In genomic region chr18:36514778-36515177, GRCh38 we compare ENCODE assay signal across 22 cellular contexts.
DNase-seq lines count a peak whose midpoint lies in the region; ATAC-seq, FAIRE-seq and TF ChIP-seq lines count a peak whose summit lies in the region.
"Had no signal": no experiment of that assay in that cellular context is flagged by ENCODE, and none has a peak within 500 bp of the region (broad histone marks: within the 10 kb centered on the region; RNA-seq: fewer than 3 reads in every experiment).

No MANE protein-coding gene starts in this region.

- 73% methylated on average over 6 of the region's 6 CpGs; no CpG with 5 or more reads in 1 of the 2 experiments for WGBS in H1 (ENCODE audit: extremely low coverage in 1 of 2, insufficient coverage in 1 of 2, insufficient read length in 1 of 2, insufficient replicate concordance in 2 of 2, low coverage in 1 of 2, low lambda C conversion rate in 2 of 2, missing lambda C conversion rate in 1 of 2), 2 experiments
- WGBS in thyroid gland, 2 donors = 81 to 90% methylated on average over 6 of the region's 6 CpGs
- WGBS in gastroesophageal sphincter (ENCODE audit: low coverage in 1 of 2), 2 donors = 71 to 100% methylated on average over 1 to 4 of the region's 6 CpGs
- WGBS in lower leg skin, 2 donors = 75 to 83% methylated on average over 6 of the region's 6 CpGs

- peak in 1 of 2 experiments; percentile 13; a peak in 1 of 4 replicates for TF ChIP-seq RAD21 in H1 (IDR thresholded peaks at IDR 0.05 in 1 of 2, conservative IDR thresholded peaks at IDR 0.05 in 1 of 2; ENCODE audit: low read depth in 2 of 2, low read length in 2 of 2)

- H3K4me3 ChIP-seq in H1 (ENCODE audit: extremely low read depth in 1 of 4, insufficient read depth in 2 of 4, low read depth in 3 of 4, low read length in 4 of 4) = no peak overlapping the region
- H3K4me3 ChIP-seq in neural progenitor cell = no peak overlapping the region
- H3K4me3 ChIP-seq in thyroid gland (replicated peaks in 1 of 3) = no peak overlapping the region
- no peak overlapping the region for H3K4me3 ChIP-seq in gastroesophageal sphincter
- no peak overlapping the region for H3K4me3 ChIP-seq in lower leg skin (ENCODE audit: low read depth, poor library complexity, severe bottlenecking)
- H3K4me3 ChIP-seq: Peyer's patch, SK-N-MC had no signal

- H3K79me1 ChIP-seq in H1 (ENCODE audit: low read depth, low read length) = 0 out of 2 replicates have a peak, but pooled peaks cover 3% of the 10 kb centered on the region

- no peaks in the 10 kb centered on the region for H3K79me2 ChIP-seq in H1 (ENCODE audit: control insufficient read depth in 1 of 2, insufficient read depth in 2 of 2, low read length in 2 of 2)
- H3K79me2 ChIP-seq in neural progenitor cell (ENCODE audit: low read depth) = peaks cover 39% of the 10 kb centered on the region

- peaks cover 5% of the 10 kb centered on the region for H3K27me3 Mint-ChIP-seq in neural progenitor cell (ENCODE audit: insufficient read depth, low read depth)

- no peak overlapping the region for H3K4ac ChIP-seq in H1 (replicated peaks; ENCODE audit: insufficient read length, low read depth, low read length)

- no peak overlapping the region for H2BK20ac ChIP-seq in H1 (ENCODE audit: low read length)

- ATAC-seq in gastroesophageal sphincter = no peak

- no peaks in the 10 kb centered on the region for H3K9me3 ChIP-seq in H1 (ENCODE audit: insufficient read depth in 2 of 2, low read depth in 1 of 2, low read length in 1 of 2)
- no peaks in the 10 kb centered on the region for H3K9me3 ChIP-seq in neural progenitor cell (ENCODE audit: low read depth)
- H3K9me3 ChIP-seq in thyroid gland = no peaks in the 10 kb centered on the region
- no peaks in the 10 kb centered on the region for H3K9me3 ChIP-seq in gastroesophageal sphincter
- H3K9me3 ChIP-seq: Peyer's patch had no signal

- TF ChIP-seq CTCF in H1 (IDR thresholded peaks at IDR 0.05; ENCODE audit: control extremely low read depth in 1 of 3, insufficient read depth in 1 of 3, low read depth in 1 of 3, low read length in 3 of 3) (peak in 2 of 3 experiments; percentile 11 to 16; a peak in 2 of 4 replicates), neural progenitor cell (IDR thresholded peaks at IDR 0.05) (no peak), thyroid gland (IDR thresholded peaks at IDR 0.05) (no peak), gastroesophageal sphincter (IDR thresholded peaks at IDR 0.05) (no peak), lower leg skin (IDR thresholded peaks at IDR 0.05) (no peak)

- H3K9me3 Mint-ChIP-seq in neural progenitor cell = no peaks in the 10 kb centered on the region
- H3K9me3 Mint-ChIP-seq: CD4-positive, alpha-beta T cell had no signal

- H4K5ac ChIP-seq in H1 (ENCODE audit: insufficient read length, low read depth, low read length) = no peak overlapping the region

- no peak for FAIRE-seq in H1 (lab: Jason Lieb, UNC)

- no peak overlapping the region for H2AK5ac ChIP-seq in H1 (ENCODE audit: low read depth, low read length)

- TF ChIP-seq POLR2A in H1 (IDR thresholded peaks at IDR 0.05; ENCODE audit: control extremely low read depth in 1 of 2, low read depth in 2 of 2, low read length in 2 of 2) (no peak), thyroid gland (IDR thresholded peaks at IDR 0.05) (no peak), gastroesophageal sphincter (IDR thresholded peaks at IDR 0.05) (no peak), lower leg skin (IDR thresholded peaks at IDR 0.05) (no peak)

- peaks cover 22% of the 10 kb centered on the region for H3K36me3 Mint-ChIP-seq in neural progenitor cell

- DNase-seq in ELF-1 (ENCODE audit: low read depth, low spot score) = peak; percentile 63
- DNase-seq in LHCN-M2 (ENCODE audit: low read depth) = peak; percentile 17
- DNase-seq in H1 (ENCODE audit: low read depth in 1 of 2, low spot score in 2 of 2) = peak in 1 of 2 experiments; percentile 54
- peak; percentile 66 for DNase-seq in neural progenitor cell (ENCODE audit: low spot score)
- DNase-seq in thyroid gland = no peak
- DNase-seq in cerebellar cortex (ENCODE audit: low spot score) = no peak
- DNase-seq in lower leg skin (ENCODE audit: low spot score in 2 of 2) = no peak
- DNase-seq: Calu3; CD4-positive, alpha-beta T cell; DMS53; HCEC 1CT; Karpas-422; MM.1S; NCI-H1105; NCI-H1694 treated with DMSO at 0.1 percent for 48 hours; NCI-H226; NCI-H524 treated with DMSO at 0.1 percent for 48 hours; Peyer's patch; Right ventricle myocardium superior had no signal

- H3K4me1 ChIP-seq in H1 (replicated peaks in 1 of 4; ENCODE audit: control insufficient read depth in 3 of 4, insufficient read depth in 4 of 4, low read length in 3 of 4) = peaks cover 0 to 4% (median 2%) of the 10 kb centered on the region in 4 experiments; a peak in 4 of 7 replicates
- H3K4me1 ChIP-seq in neural progenitor cell = peaks cover 38% of the 10 kb centered on the region
- H3K4me1 ChIP-seq in thyroid gland = peaks cover 0 to 18% of the 10 kb centered on the region in 2 donors
- H3K4me1 ChIP-seq in gastroesophageal sphincter = no peaks in the 10 kb centered on the region
- H3K4me1 ChIP-seq: Peyer's patch had no signal

- H2BK15ac ChIP-seq in H1 (ENCODE audit: low read length) = peak overlapping the region; percentile 19; the same call in 1 of the 2 replicates

- TF ChIP-seq EP300 in H1 (IDR thresholded peaks at IDR 0.05; ENCODE audit: borderline replicate concordance in 1 of 2, low read depth in 2 of 2, low read length in 2 of 2) = no peak
- no peak for TF ChIP-seq EP300 in gastroesophageal sphincter (IDR thresholded peaks at IDR 0.05)

- intact Hi-C loops in thyroid gland (cut with DNase I) (no loop called here), lower leg skin (cut with DNase I; ENCODE audit: low total_unique reads) (no loop called here)

- H2BK12ac ChIP-seq in H1 (ENCODE audit: low read depth, low read length) = no peak overlapping the region

- CTCF ChIA-PET in H1 (lab: Charles Lee; ENCODE audit: partially characterized antibody) = interaction anchor here (0.6 to 2.3 kb wide), 7 partner anchors 9 to 142 kb away, joined by 3 to 8 read pairs (median 3); no protein-coding TSS in a partner anchor

- H3K18ac ChIP-seq in H1 (ENCODE audit: extremely low read depth, low read length) = no peak overlapping the region

- no peak overlapping the region for H2BK120ac ChIP-seq in H1 (replicated peaks; ENCODE audit: low read depth, low read length)

- H3K14ac ChIP-seq in H1 (ENCODE audit: insufficient read length) = no peak overlapping the region

- no peak overlapping the region for H3K23ac ChIP-seq in H1 (ENCODE audit: insufficient read length)

- H3K27ac ChIP-seq in H1 (ENCODE audit: low read depth, low read length) = no peak overlapping the region
- H3K27ac ChIP-seq in neural progenitor cell = peak overlapping the region; percentile 75
- H3K27ac ChIP-seq in thyroid gland = no peak overlapping the region
- H3K27ac ChIP-seq in gastroesophageal sphincter = no peak overlapping the region
- H3K27ac ChIP-seq: Peyer's patch, SK-N-MC had no signal

- H3K27ac Mint-ChIP-seq in neural progenitor cell = peak overlapping the region; percentile 73
- H3K27ac Mint-ChIP-seq: B cell; CD4-positive, alpha-beta T cell had no signal

- no peaks in the 10 kb centered on the region for H3K23me2 ChIP-seq in H1 (ENCODE audit: low read depth, low read length)

- H2AFZ ChIP-seq in H1 (ENCODE audit: low read length) = no peak overlapping the region
- no peak overlapping the region for H2AFZ ChIP-seq in neural progenitor cell (replicated peaks)

- H3K9ac ChIP-seq in H1 (replicated peaks in 1 of 4; ENCODE audit: extremely low read depth in 1 of 4, low read depth in 3 of 4, low read length in 3 of 4) (no peak overlapping the region), neural progenitor cell (no peak overlapping the region)

- POLR2A ChIA-PET in H1 (lab: Charles Lee; ENCODE audit: partially characterized antibody) = no interaction called here

- H3K4me1 Mint-ChIP-seq in neural progenitor cell = peaks cover 20% of the 10 kb centered on the region
- H3K4me1 Mint-ChIP-seq: B cell had no signal

- H3K56ac ChIP-seq in H1 (replicated peaks; ENCODE audit: insufficient read length, low read depth, low read length) = no peak overlapping the region

- H3K4me2 ChIP-seq in H1 (ENCODE audit: insufficient read depth in 1 of 2, low read depth in 2 of 2, low read length in 2 of 2) (no peak overlapping the region), neural progenitor cell (peak overlapping the region; percentile 51)

- no peaks in the 10 kb centered on the region for H4K20me1 ChIP-seq in H1 (replicated peaks in 1 of 2; ENCODE audit: control insufficient read depth in 1 of 2, insufficient read depth in 2 of 2, low read length in 2 of 2)
- peaks cover 4% of the 10 kb centered on the region for H4K20me1 ChIP-seq in neural progenitor cell (ENCODE audit: low read depth)

- peaks cover 29% of the 10 kb centered on the region for H3F3A ChIP-seq in neural progenitor cell (ENCODE audit: low read depth)

- H3K27me3 ChIP-seq in H1 (replicated peaks in 1 of 4; ENCODE audit: control insufficient read depth in 3 of 4, extremely low read depth in 1 of 4, insufficient read depth in 3 of 4, low read length in 3 of 4) = no peaks in the 10 kb centered on the region
- H3K27me3 ChIP-seq in neural progenitor cell = no peaks in the 10 kb centered on the region
- H3K27me3 ChIP-seq in thyroid gland = no peaks in the 10 kb centered on the region
- H3K27me3 ChIP-seq in gastroesophageal sphincter = no peaks in the 10 kb centered on the region
- H3K27me3 ChIP-seq: Peyer's patch had no signal

- H3K4me3 Mint-ChIP-seq in neural progenitor cell = no peak overlapping the region
- H3K4me3 Mint-ChIP-seq: B cell; CD4-positive, alpha-beta T cell had no signal

- H3K36me3 ChIP-seq in H1 (ENCODE audit: control insufficient read depth in 2 of 4, insufficient read depth in 4 of 4, low read length in 3 of 4) (no peaks in the 10 kb centered on the region), neural progenitor cell (no peaks in the 10 kb centered on the region), thyroid gland (no peaks in the 10 kb centered on the region), gastroesophageal sphincter (no peaks in the 10 kb centered on the region)
- H3K36me3 ChIP-seq: Peyer's patch had no signal

- H2BK5ac ChIP-seq in H1 (ENCODE audit: low read depth, low read length) = no peak overlapping the region

- H4K8ac ChIP-seq in H1 (ENCODE audit: extremely low read depth, insufficient read depth, low read length) = 0 out of 2 replicates have a peak overlapping the region, but pooled peaks have one; percentile 18

- H4K91ac ChIP-seq in H1 (replicated peaks; ENCODE audit: insufficient read length, low read length) = no peak overlapping the region

TF ChIP-seq in H1, 55 proteins besides CTCF, POLR2A, EP300 and RAD21 (continues in another document):
- TF ChIP-seq MAFK (IDR thresholded peaks at IDR 0.05; ENCODE audit: low read depth, low read length) = no peak
- no peak for TF ChIP-seq ASH2L (IDR thresholded peaks at IDR 0.05; ENCODE audit: low read length)
- no peak for TF ChIP-seq TCF12 (IDR thresholded peaks at IDR 0.05; ENCODE audit: low read depth, low read length)
- no peak for TF ChIP-seq YY1 (IDR thresholded peaks at IDR 0.05; ENCODE audit: low read depth, low read length)
- TF ChIP-seq KDM5A (IDR thresholded peaks at IDR 0.05; ENCODE audit: low read length) = no peak
- TF ChIP-seq SP4 (IDR thresholded peaks at IDR 0.05; ENCODE audit: low read length) = no peak
- TF ChIP-seq KDM1A (IDR thresholded peaks at IDR 0.05; ENCODE audit: borderline replicate concordance, low read length) = no peak
- TF ChIP-seq FOSL1 (IDR thresholded peaks at IDR 0.05; ENCODE audit: insufficient read depth, low read depth, low read length) = no peak

Comparison
In these comparisons a context has a peak if more than half of its experiments do, and no peak if none do; other contexts are left out.
1. DNase-seq: peak in ELF-1 (single experiment), LHCN-M2 (single experiment) and neural progenitor cell (single experiment); none in thyroid gland (0 of 2), cerebellar cortex (single experiment) and lower leg skin (0 of 2).
2. CTCF ChIP-seq: peak in H1 (2 of 3); none in neural progenitor cell (single experiment), thyroid gland (0 of 6), gastroesophageal sphincter (0 of 4) and lower leg skin (0 of 3).